Comparison of ENCODE assay signal across 24 cellular contexts in genomic region chr2:82182270-82182669, GRCh38.
DNase-seq lines count a peak whose midpoint lies in the region; FAIRE-seq and TF ChIP-seq lines count a peak whose summit lies in the region.
"Had no signal": no experiment of that assay in that cellular context is flagged by ENCODE, and none has a peak within 500 bp of the region (broad histone marks: within the 10 kb centered on the region; RNA-seq: fewer than 3 reads in every experiment).

No MANE protein-coding gene starts in this region.

- intact Hi-C loops in MCF 10A (cut with micrococcal nuclease) = no loop called here
- intact Hi-C loops in breast epithelium (cut with DNase I; ENCODE audit: low total_unique reads) = no loop called here
- intact Hi-C loops in activated T-helper 1 cell treated with anti-CD3 and anti-CD28 coated beads, Interleukin-12 subunit alpha, Interleukin-12 subunit beta, Interleukin-2, Interleukin-4 antibody, amounts not matched to agents 30 ng/mL and 10 ng/mL and 1 ng/mL, durations not matched to agents 14 hours and 24 hours and 36 hours (cut with micrococcal nuclease) = no loop called here

- H3K9me2 ChIP-seq in hepatocyte (replicated peaks; ENCODE audit: insufficient read depth) = no peaks in the 10 kb centered on the region

- no peaks in the 10 kb centered on the region for H3K4me1 ChIP-seq in breast epithelium
- no peaks in the 10 kb centered on the region for H3K4me1 ChIP-seq in hepatocyte (ENCODE audit: insufficient read depth)
- H3K4me1 ChIP-seq: BLaER1 treated with 17β-estradiol and CSF1 and Interleukin-3, amounts not matched to agents 10 nM and 100 nM; Caco-2 had no signal

- no peaks in the 10 kb centered on the region for H3K79me2 ChIP-seq in hepatocyte

- no peaks in the 10 kb centered on the region for H3K27me3 ChIP-seq in breast epithelium
- H3K27me3 ChIP-seq in hepatocyte = no peaks in the 10 kb centered on the region
- H3K27me3 ChIP-seq: BLaER1 treated with 17β-estradiol and CSF1 and Interleukin-3, amounts not matched to agents 10 nM and 100 nM had no signal

- peak; percentile 44 for DNase-seq in MCF 10A (ENCODE audit: unreplicated experiment)
- DNase-seq in breast epithelium (ENCODE audit: low spot score in 2 of 2) = no peak
- peak; percentile 50 for DNase-seq in RWPE1 (ENCODE audit: low spot score)
- peak; percentile 3 for DNase-seq in hepatocyte (ENCODE audit: low spot score)
- DNase-seq in urothelium cell line (ENCODE audit: low spot score) = peak; percentile 4
- no peak for DNase-seq in NCI-H1694 (lab: John Stamatoyannopoulos, UW)
- DNase-seq in NCI-H526 (lab: John Stamatoyannopoulos, UW) = no peak
- no peak for DNase-seq in activated T-helper 1 cell treated with anti-CD3 and anti-CD28 coated beads, Interleukin-12 subunit alpha, Interleukin-12 subunit beta, Interleukin-2, Interleukin-4 antibody, amounts not matched to agents 30 ng/mL and 10 ng/mL and 1 ng/mL, durations not matched to agents 14 hours and 24 hours and 36 hours (ENCODE audit: low spot score)
- DNase-seq: Caco-2; CD4-positive, alpha-beta memory T cell; GM23248; Karpas-422; MM.1S; NCI-H1092; NCI-H1436; NCI-H1930; NCI-H2227 treated with DMSO at 0.1 percent for 48 hours; NCI-H510A; NCI-H748 treated with DMSO at 0.1 percent for 48 hours had no signal

- no peak overlapping the region for H3K4me2 ChIP-seq in hepatocyte
- H3K4me2 ChIP-seq: BLaER1 treated with 17β-estradiol and CSF1 and Interleukin-3, amounts not matched to agents 10 nM and 100 nM had no signal

- H3K36me3 ChIP-seq in breast epithelium (no peaks in the 10 kb centered on the region), hepatocyte (replicated peaks; ENCODE audit: insufficient read depth, low read depth) (no peaks in the 10 kb centered on the region)
- H3K36me3 ChIP-seq: BLaER1 treated with 17β-estradiol and CSF1 and Interleukin-3, amounts not matched to agents 10 nM and 100 nM had no signal

- no peak overlapping the region for H3K4me3 ChIP-seq in breast epithelium
- H3K4me3 ChIP-seq in hepatocyte = no peak overlapping the region
- H3K4me3 ChIP-seq: BLaER1 treated with 17β-estradiol and CSF1 and Interleukin-3, amounts not matched to agents 10 nM and 100 nM; GM23248 had no signal

- FAIRE-seq in urothelium cell line (lab: Jason Lieb, UNC) = no peak
- FAIRE-seq: G401.6, GM12892, GM18507 had no signal

- no peak overlapping the region for H3K27ac ChIP-seq in breast epithelium
- no peak overlapping the region for H3K27ac ChIP-seq in RWPE1
- no peak overlapping the region for H3K27ac ChIP-seq in hepatocyte
- H3K27ac ChIP-seq: 22Rv1; BLaER1 treated with 17β-estradiol and CSF1 and Interleukin-3, amounts not matched to agents 10 nM and 100 nM; GM23248 had no signal

- H4K20me1 ChIP-seq in hepatocyte (ENCODE audit: insufficient read depth, poor library complexity, severe bottlenecking) = no peaks in the 10 kb centered on the region
- H4K20me1 ChIP-seq: BLaER1 treated with 17β-estradiol and CSF1 and Interleukin-3, amounts not matched to agents 10 nM and 100 nM had no signal

- no peaks in the 10 kb centered on the region for H3K27me3 Mint-ChIP-seq in MCF 10A (ENCODE audit: insufficient read depth, unreplicated experiment)
- no peaks in the 10 kb centered on the region for H3K27me3 Mint-ChIP-seq in activated T-helper 1 cell treated with anti-CD3 and anti-CD28 coated beads, Interleukin-12 subunit alpha, Interleukin-12 subunit beta, Interleukin-2, Interleukin-4 antibody, amounts not matched to agents 30 ng/mL and 10 ng/mL and 1 ng/mL, durations not matched to agents 14 hours and 24 hours and 36 hours (ENCODE audit: insufficient read depth)
- H3K27me3 Mint-ChIP-seq: CD4-positive, alpha-beta memory T cell had no signal

- H3K4me3 Mint-ChIP-seq in MCF 10A (ENCODE audit: unreplicated experiment) = no peak overlapping the region
- H3K4me3 Mint-ChIP-seq in activated T-helper 1 cell treated with anti-CD3 and anti-CD28 coated beads, Interleukin-12 subunit alpha, Interleukin-12 subunit beta, Interleukin-2, Interleukin-4 antibody, amounts not matched to agents 30 ng/mL and 10 ng/mL and 1 ng/mL, durations not matched to agents 14 hours and 24 hours and 36 hours = no peak overlapping the region
- H3K4me3 Mint-ChIP-seq: CD4-positive, alpha-beta memory T cell had no signal

- no peak overlapping the region for H2AFZ ChIP-seq in hepatocyte
- H2AFZ ChIP-seq: GM23248 had no signal

- no TSS peak for BruUV-seq in MCF 10A (replicated peaks; lab: Mats Ljungman, UMichigan)

- peaks cover 11% of the 10 kb centered on the region for H3K4me1 Mint-ChIP-seq in MCF 10A (ENCODE audit: insufficient read depth, unreplicated experiment)
- H3K4me1 Mint-ChIP-seq in activated T-helper 1 cell treated with anti-CD3 and anti-CD28 coated beads, Interleukin-12 subunit alpha, Interleukin-12 subunit beta, Interleukin-2, Interleukin-4 antibody, amounts not matched to agents 30 ng/mL and 10 ng/mL and 1 ng/mL, durations not matched to agents 14 hours and 24 hours and 36 hours (ENCODE audit: low read depth) = no peaks in the 10 kb centered on the region
- H3K4me1 Mint-ChIP-seq: CD4-positive, alpha-beta memory T cell had no signal

- H3K9me3 ChIP-seq in breast epithelium = no peaks in the 10 kb centered on the region
- H3K9me3 ChIP-seq in hepatocyte (ENCODE audit: low read depth) = no peaks in the 10 kb centered on the region
- H3K9me3 ChIP-seq: BLaER1 treated with 17β-estradiol and CSF1 and Interleukin-3, amounts not matched to agents 10 nM and 100 nM; Caco-2 had no signal

- no peaks in the 10 kb centered on the region for H3K9me3 Mint-ChIP-seq in MCF 10A (ENCODE audit: unreplicated experiment)
- H3K9me3 Mint-ChIP-seq in activated T-helper 1 cell treated with anti-CD3 and anti-CD28 coated beads, Interleukin-12 subunit alpha, Interleukin-12 subunit beta, Interleukin-2, Interleukin-4 antibody, amounts not matched to agents 30 ng/mL and 10 ng/mL and 1 ng/mL, durations not matched to agents 14 hours and 24 hours and 36 hours = no peaks in the 10 kb centered on the region

- H3K27ac Mint-ChIP-seq in MCF 10A (ENCODE audit: low read depth, unreplicated experiment) = no peak overlapping the region
- no peak overlapping the region for H3K27ac Mint-ChIP-seq in activated T-helper 1 cell treated with anti-CD3 and anti-CD28 coated beads, Interleukin-12 subunit alpha, Interleukin-12 subunit beta, Interleukin-2, Interleukin-4 antibody, amounts not matched to agents 30 ng/mL and 10 ng/mL and 1 ng/mL, durations not matched to agents 14 hours and 24 hours and 36 hours
- H3K27ac Mint-ChIP-seq: CD4-positive, alpha-beta memory T cell had no signal

- no peak for TF ChIP-seq CTCF in MCF 10A (IDR thresholded peaks at IDR 0.05; ENCODE audit: unreplicated experiment)
- no peak for TF ChIP-seq CTCF in breast epithelium (IDR thresholded peaks at IDR 0.05)
- TF ChIP-seq CTCF in RWPE1 (conservative IDR thresholded peaks at IDR 0.05; ENCODE audit: low read depth) = no peak
- no peak for TF ChIP-seq CTCF in hepatocyte (IDR thresholded peaks at IDR 0.05; ENCODE audit: poor library complexity)

- POLR2A ChIA-PET in MCF 10A (lab: Yijun Ruan, JAX) = no interaction called here
- POLR2A ChIA-PET in RWPE1 (lab: Yijun Ruan, JAX; ENCODE audit: low non-redundant PET) = no interaction called here

- TF ChIP-seq POLR2A in breast epithelium (IDR thresholded peaks at IDR 0.05) = no peak

- H3K36me3 Mint-ChIP-seq in MCF 10A (ENCODE audit: insufficient read depth, unreplicated experiment) = no peaks in the 10 kb centered on the region
- H3K36me3 Mint-ChIP-seq in activated T-helper 1 cell treated with anti-CD3 and anti-CD28 coated beads, Interleukin-12 subunit alpha, Interleukin-12 subunit beta, Interleukin-2, Interleukin-4 antibody, amounts not matched to agents 30 ng/mL and 10 ng/mL and 1 ng/mL, durations not matched to agents 14 hours and 24 hours and 36 hours (ENCODE audit: low read depth) = no peaks in the 10 kb centered on the region
- H3K36me3 Mint-ChIP-seq: CD4-positive, alpha-beta memory T cell had no signal

- CTCF ChIA-PET in MCF 10A (lab: Yijun Ruan, JAX) (interaction anchor here (0.6 to 0.9 kb wide), 2 partner anchors 12 to 13 kb away, joined by 3 to 4 read pairs; no protein-coding TSS in a partner anchor), RWPE1 (lab: Yijun Ruan, JAX) (no interaction called here)

Comparison
In these comparisons a context has a peak if more than half of its experiments do, and no peak if none do; other contexts are left out.
1. DNase-seq: peak in MCF 10A (single experiment), RWPE1 (single experiment), hepatocyte (single experiment) and urothelium cell line (single experiment); none in breast epithelium (0 of 2), NCI-H1694 (single experiment), NCI-H526 (0 of 2) and activated T-helper 1 cell treated with anti-CD3 and anti-CD28 coated beads, Interleukin-12 subunit alpha, Interleukin-12 subunit beta, Interleukin-2, Interleukin-4 antibody, amounts not matched to agents 30 ng/mL and 10 ng/mL and 1 ng/mL, durations not matched to agents 14 hours and 24 hours and 36 hours (single experiment).